8 cellular contexts compared by ENCODE assay signal in genomic region chr11:65712633-65713076, GRCh38. TPM values are rescaled to one million over a fixed set of nuclear protein-coding genes. Genes with fewer than 3 reads are reported as not detected.
A peak's percentile ranks its signal among the peaks of the same experiment; 100 is the strongest.
DNase-seq lines count a peak whose midpoint lies in the region; ATAC-seq, FAIRE-seq and TF ChIP-seq lines count a peak whose summit lies in the region.

No MANE protein-coding gene starts in this region.

- no peaks in the 10 kb centered on the region for H3K27me3 ChIP-seq in PC-3 (ENCODE audit: low read length)

- peak overlapping the region; percentile 84 for H3K4me2 ChIP-seq in PC-3 (ENCODE audit: low read length)

- H3K27ac ChIP-seq in PC-3 (ENCODE audit: low read length) (peak overlapping the region; percentile 91; the same call in 1 of the 2 replicates), epithelial cell of prostate (peak overlapping the region; percentile 98)

- H3K9me3 Mint-ChIP-seq in progenitor cell of endocrine pancreas (ENCODE audit: low read depth) = no peaks in the 10 kb centered on the region

- peaks cover 22% of the 10 kb centered on the region for H3K36me3 Mint-ChIP-seq in progenitor cell of endocrine pancreas (ENCODE audit: insufficient read depth)

- peaks cover 22% of the 10 kb centered on the region for H3K79me2 ChIP-seq in PC-3 (ENCODE audit: low read length)

- H3K9me3 ChIP-seq in ES-I3 (ENCODE audit: control insufficient read depth, insufficient read depth, low read length) (no peaks in the 10 kb centered on the region), PC-3 (ENCODE audit: low read length) (no peaks in the 10 kb centered on the region; the same call in 1 of the 2 replicates)

- CTCF ChIA-PET in PC-3 (lab: Charles Lee) = interaction anchor here (0.6 to 1.7 kb wide), 7 partner anchors 9 to 175 kb away, joined by 3 to 17 read pairs (median 4); partner anchors contain the start of gene FIBP

- POLR2A ChIA-PET in PC-3 (lab: Charles Lee; ENCODE audit: unreplicated experiment) = interaction anchor here (0.6 to 0.7 kb wide), 7 partner anchors 22 to 677 kb away, joined by 3 to 8 read pairs (median 6); no protein-coding TSS in a partner anchor

- peak overlapping the region; percentile 88 for H3K4me3 Mint-ChIP-seq in progenitor cell of endocrine pancreas (ENCODE audit: low read depth)

- H3K36me3 ChIP-seq in ES-I3 (ENCODE audit: insufficient read depth, low read length) (peaks cover 5% of the 10 kb centered on the region; the same call in 1 of the 2 replicates), PC-3 (ENCODE audit: low read depth, low read length) (peaks cover 38% of the 10 kb centered on the region)

- intact Hi-C loops in PC-3 (cut with micrococcal nuclease) (loop anchor here (1.0 to 10.0 kb wide), 3 partner anchors 56 to 272 kb away; partner anchors contain the start of gene MUS81), left colon (cut with DNase I, micrococcal nuclease) (loop anchor here in 1 of 2 donors (5.0 kb wide), 1 partner anchor 105 kb away; no protein-coding TSS in a partner anchor)

- no peak overlapping the region for H2AFZ ChIP-seq in PC-3 (ENCODE audit: low read length)

- no peaks in the 10 kb centered on the region for H3F3A ChIP-seq in PC-3 (ENCODE audit: low read length, unreplicated experiment)

- H3K4me1 Mint-ChIP-seq in progenitor cell of endocrine pancreas (ENCODE audit: low read depth) = peaks cover 6% of the 10 kb centered on the region

- no peaks in the 10 kb centered on the region for H3K27me3 Mint-ChIP-seq in progenitor cell of endocrine pancreas

- peak overlapping the region; percentile 70 for H3K4me3 ChIP-seq in PC-3 (ENCODE audit: low read length)

- H3K9ac ChIP-seq in ES-I3 (ENCODE audit: low read depth, low read length) = peak overlapping the region; percentile 85; the same call in 1 of the 2 replicates
- peak overlapping the region; percentile 93; the same call in 1 of the 2 replicates for H3K9ac ChIP-seq in PC-3 (ENCODE audit: low read length)

- BruUV-seq in PC-3 (replicated peaks; lab: Mats Ljungman, UMichigan) = TSS peak; percentile 76

- peak overlapping the region; percentile 99 for H3K27ac Mint-ChIP-seq in progenitor cell of endocrine pancreas

- ATAC-seq in PC-3 (no peak; the same call in 1 of the 2 replicates), left colon (no peak), HG03159 (IDR thresholded peaks at IDR 0.05; ENCODE audit: unreplicated experiment) (no peak)

- FAIRE-seq in GM12891 (lab: Jason Lieb, UNC) = no peak

- H4K20me1 ChIP-seq in PC-3 (ENCODE audit: low read length) = no peaks in the 10 kb centered on the region

- TF ChIP-seq CTCF in PC-3 (conservative IDR thresholded peaks at IDR 0.05; ENCODE audit: low read depth, low read length) (no peak), progenitor cell of endocrine pancreas (IDR thresholded peaks at IDR 0.05; ENCODE audit: unreplicated experiment) (no peak)

- no peaks in the 10 kb centered on the region; the same call in 1 of the 2 replicates for H3K4me1 ChIP-seq in ES-I3 (ENCODE audit: insufficient read depth, low read length)
- H3K4me1 ChIP-seq in PC-3 (ENCODE audit: insufficient read depth, low read length) = peaks cover 11% of the 10 kb centered on the region

- TF ChIP-seq POLR2A in GM12891 (IDR thresholded peaks at IDR 0.05; ENCODE audit: low read depth, low read length) = no peak

- no peaks in the 10 kb centered on the region for H3K9me2 ChIP-seq in PC-3 (replicated peaks; ENCODE audit: low read length)

- DNase-seq in PC-3 (no peak), epithelial cell of prostate (ENCODE audit: low read depth, low spot score) (no peak), progenitor cell of endocrine pancreas (ENCODE audit: low spot score, unreplicated experiment) (no peak), NCI-H2081 (lab: John Stamatoyannopoulos, UW) (no peak), left colon (no peak), GM12891 (ENCODE audit: insufficient read length, low spot score) (no peak)

TF ChIP-seq in GM12891, 5 proteins besides CTCF, POLR2A, EP300 and RAD21:
- TF ChIP-seq PAX5 (IDR thresholded peaks at IDR 0.05; ENCODE audit: insufficient read depth, low read length, severe bottlenecking) = no peak
- TF ChIP-seq TAF1 (IDR thresholded peaks at IDR 0.05; ENCODE audit: low read depth, low read length) = no peak
- no peak for TF ChIP-seq POLR2AphosphoS5 (IDR thresholded peaks at IDR 0.05; ENCODE audit: low read depth, low read length)
- no peak for TF ChIP-seq POU2F2 (IDR thresholded peaks at IDR 0.05; ENCODE audit: low read depth, low read length)
- TF ChIP-seq SPI1 (IDR thresholded peaks at IDR 0.05; ENCODE audit: low read depth, low read length) = no peak

RNA-seq across cellular contexts. Expression of gene KAT5, which starts 0.6 kb away (rescaled TPM):
- total RNA-seq in PC-3 (2014; rRNA removed) (74.9 and 83.9 TPM in 2 replicates), progenitor cell of endocrine pancreas (65.8 and 73.1 TPM in 2 replicates), left colon (10 to 100 TPM; 70.8 to 72.3 TPM)
- polyA plus RNA-seq in GM12891 (2012; ENCODE audit: low read depth, missing spikeins) = 31.9 TPM

RNA-seq across cellular contexts. Expression of gene RNASEH2C, which starts 7.9 kb away (rescaled TPM):
- 96.2 and 172 TPM in 2 replicates for total RNA-seq in PC-3 (2014; rRNA removed)
- 38.5 and 44.0 TPM in 2 replicates for total RNA-seq in progenitor cell of endocrine pancreas
- total RNA-seq in left colon = 10 to 100 TPM; 23.7 to 31.2 TPM
- 59.1 TPM for polyA plus RNA-seq in GM12891 (2012; ENCODE audit: low read depth, missing spikeins)

RNA-seq across cellular contexts. Expression of gene RELA, which starts 49.9 kb away (rescaled TPM):
- total RNA-seq in PC-3 (2014; rRNA removed) (70.3 and 84.2 TPM in 2 replicates), progenitor cell of endocrine pancreas (54.2 and 54.5 TPM in 2 replicates), left colon (10 to 100 TPM; 57.6 to 62.9 TPM)
- 41.3 TPM for polyA plus RNA-seq in GM12891 (2012; ENCODE audit: low read depth, missing spikeins)
